8 cellular contexts compared by ENCODE assay signal in genomic region chr14:21014761-21015190, GRCh38.
DNase-seq lines count a peak whose midpoint lies in the region; ATAC-seq and TF ChIP-seq lines count a peak whose summit lies in the region.

No MANE protein-coding gene starts in this region.

- no peak overlapping the region for H3K4me3 ChIP-seq in WERI-Rb-1 (ENCODE audit: low read depth, low read length)

- no peaks in the 10 kb centered on the region for H3K9me3 ChIP-seq in WERI-Rb-1 (ENCODE audit: severe bottlenecking)

- TF ChIP-seq CTCF in WERI-Rb-1 (IDR thresholded peaks at IDR 0.05; ENCODE audit: low read depth, low read length): peak; percentile 81

- in situ Hi-C loops in T47D (cut with HindIII; ENCODE audit: low pct_unique_long_range_greater_than_20kb, low sequenced_read_pairs): no loop called here

- H3K27ac ChIP-seq in WERI-Rb-1: no peak overlapping the region

- ATAC-seq in GM19467 (IDR thresholded peaks at IDR 0.05; ENCODE audit: unreplicated experiment): no peak

- no peaks in the 10 kb centered on the region for H3K27me3 ChIP-seq in WERI-Rb-1 (ENCODE audit: insufficient read depth, low read depth, severe bottlenecking)

- peak; percentile 25 to 92 (median 77) for DNase-seq in C1 segment of cervical spinal cord (lab: John Stamatoyannopoulos, UW)
- DNase-seq in HCEC 1CT: peak; percentile 65
- DNase-seq in NCI-H2227 treated with DMSO at 0.1 percent for 48 hours (lab: John Stamatoyannopoulos, UW): peak; percentile 80
- DNase-seq in WERI-Rb-1: peak; percentile 87
- DNase-seq in T47D (ENCODE audit: low read depth in 1 of 2, low spot score in 1 of 2): peak; percentile 22 to 85
- DNase-seq in inferior parietal cortex (ENCODE audit: extremely low spot score): peak; percentile 99
- DNase-seq in stimulated activated CD4-positive, alpha-beta T cell treated with anti-CD3 and anti-CD28 coated beads, Interleukin-12 subunit alpha, Interleukin-12 subunit beta, amount 100 ng/mL, for 48 hours (ENCODE audit: low read depth in 2 of 3, low spot score in 1 of 3): peak; percentile 58 to 84 (median 71)

- no peaks in the 10 kb centered on the region; the same call in 1 of the 2 replicates for H3K36me3 ChIP-seq in WERI-Rb-1
